ENCODE assay signal across 9 cellular contexts in genomic region chr1:36420409-36420808, GRCh38. TPM values are rescaled to one million over a fixed set of nuclear protein-coding genes. Genes with fewer than 3 reads are reported as not detected.
DNase-seq lines count a peak whose midpoint lies in the region; ATAC-seq and TF ChIP-seq lines count a peak whose summit lies in the region.
"Had no signal": no experiment of that assay in that cellular context is flagged by ENCODE, and none has a peak within 500 bp of the region (broad histone marks: within the 10 kb centered on the region; RNA-seq: fewer than 3 reads in every experiment).

No MANE protein-coding gene starts in this region.

- no peaks in the 10 kb centered on the region for H3K9me3 ChIP-seq in Panc1 (ENCODE audit: control insufficient read depth, insufficient read depth, low read depth, low read length)
- H3K9me3 ChIP-seq: thoracic aorta had no signal

- peak overlapping the region; percentile 72 for H3K27ac Mint-ChIP-seq in endothelial cell (ENCODE audit: unreplicated experiment)
- H3K27ac Mint-ChIP-seq in stimulated activated effector memory CD8-positive, alpha-beta T cell treated with anti-CD3 and anti-CD28 coated beads, Interleukin-12 subunit alpha, Interleukin-12 subunit beta, amount 100 ng/mL, for 72 hours: peak overlapping the region; percentile 91

- TF ChIP-seq CTCF in Panc1 (IDR thresholded peaks at IDR 0.05) (no peak), endothelial cell (IDR thresholded peaks at IDR 0.05; ENCODE audit: unreplicated experiment) (no peak)

- no peaks in the 10 kb centered on the region for H3K9me3 Mint-ChIP-seq in activated T-cell treated with anti-CD3 and anti-CD28 coated beads, Interleukin-2, amount 50 U/mL, for 4 hours
- no peaks in the 10 kb centered on the region for H3K9me3 Mint-ChIP-seq in endothelial cell (ENCODE audit: unreplicated experiment)
- no peaks in the 10 kb centered on the region for H3K9me3 Mint-ChIP-seq in stimulated activated effector memory CD8-positive, alpha-beta T cell treated with anti-CD3 and anti-CD28 coated beads, Interleukin-12 subunit alpha, Interleukin-12 subunit beta, amount 100 ng/mL, for 72 hours

- in situ Hi-C loops in Panc1 (cut with HindIII; ENCODE audit: low pct_unique_long_range_greater_than_20kb, low sequenced_read_pairs): no loop called here

- H3K27ac ChIP-seq in Panc1 (ENCODE audit: low read length): no peak overlapping the region
- H3K27ac ChIP-seq: thoracic aorta had no signal

- intact Hi-C loops in Panc1 (cut with micrococcal nuclease; ENCODE audit: unreplicated experiment): loop anchor here (2.0 to 5.0 kb wide), 2 partner anchors 33 to 78 kb away; partner anchors contain the start of gene STK40

- H3K4me1 Mint-ChIP-seq in activated T-cell treated with anti-CD3 and anti-CD28 coated beads, Interleukin-2, amount 50 U/mL, for 4 hours (ENCODE audit: low read depth): peaks cover 17% of the 10 kb centered on the region
- H3K4me1 Mint-ChIP-seq in endothelial cell (ENCODE audit: unreplicated experiment): peaks cover 9% of the 10 kb centered on the region
- peaks cover 14% of the 10 kb centered on the region for H3K4me1 Mint-ChIP-seq in stimulated activated effector memory CD8-positive, alpha-beta T cell treated with anti-CD3 and anti-CD28 coated beads, Interleukin-12 subunit alpha, Interleukin-12 subunit beta, amount 100 ng/mL, for 72 hours

- no peaks in the 10 kb centered on the region for H3K27me3 ChIP-seq in Panc1 (ENCODE audit: control insufficient read depth, insufficient read depth, low read length)

- no peaks in the 10 kb centered on the region for H3K36me3 ChIP-seq in Panc1 (ENCODE audit: control insufficient read depth, insufficient read depth, low read length)

- BruUV-seq in Panc1 (replicated peaks; lab: Mats Ljungman, UMichigan): no TSS peak

- DNase-seq in activated T-cell treated with anti-CD3 and anti-CD28 coated beads, Interleukin-2, amount 50 U/mL, for 4 hours: no peak
- DNase-seq in activated T-cell treated with anti-CD3 and anti-CD28 coated beads, Interleukin-2, amount 50 U/mL, for 48 hours: no peak
- DNase-seq in Panc1 (ENCODE audit: low read depth, low spot score): no peak
- DNase-seq in endothelial cell (ENCODE audit: low spot score): no peak
- no peak for DNase-seq in stimulated activated effector memory CD8-positive, alpha-beta T cell treated with anti-CD3 and anti-CD28 coated beads, Interleukin-12 subunit alpha, Interleukin-12 subunit beta, amount 100 ng/mL, for 72 hours (ENCODE audit: low spot score in 2 of 2)

- POLR2A ChIA-PET in Panc1 (lab: Charles Lee): no interaction called here

- no peaks in the 10 kb centered on the region for H3K36me3 Mint-ChIP-seq in activated T-cell treated with anti-CD3 and anti-CD28 coated beads, Interleukin-2, amount 50 U/mL, for 4 hours (ENCODE audit: insufficient read depth)
- H3K36me3 Mint-ChIP-seq in endothelial cell (ENCODE audit: low read depth, unreplicated experiment): no peaks in the 10 kb centered on the region
- no peaks in the 10 kb centered on the region for H3K36me3 Mint-ChIP-seq in stimulated activated effector memory CD8-positive, alpha-beta T cell treated with anti-CD3 and anti-CD28 coated beads, Interleukin-12 subunit alpha, Interleukin-12 subunit beta, amount 100 ng/mL, for 72 hours

- no peak overlapping the region for H3K4me3 ChIP-seq in Panc1 (ENCODE audit: low read depth in 2 of 2, low read length in 2 of 2)
- H3K4me3 ChIP-seq: thoracic aorta had no signal

- no peak for ATAC-seq in activated T-cell treated with anti-CD3 and anti-CD28 coated beads, Interleukin-2, amount 50 U/mL, for 4 hours
- 0 out of 2 replicates have a peak, but pooled peaks have one; percentile 4 for ATAC-seq in Panc1
- ATAC-seq in stimulated activated effector memory CD8-positive, alpha-beta T cell treated with anti-CD3 and anti-CD28 coated beads, Interleukin-12 subunit alpha, Interleukin-12 subunit beta, amount 100 ng/mL, for 72 hours: no peak
- no peak for ATAC-seq in GM18511 (IDR thresholded peaks at IDR 0.05; ENCODE audit: unreplicated experiment)
- no peak for ATAC-seq in HG02588 (IDR thresholded peaks at IDR 0.05; ENCODE audit: unreplicated experiment)
- no peak for ATAC-seq in esophagus mucosa

- H3K4me1 ChIP-seq in Panc1 (ENCODE audit: control insufficient read depth, insufficient read depth, low read length): peaks cover 3% of the 10 kb centered on the region

- peak overlapping the region; percentile 36 for H3K4me3 Mint-ChIP-seq in activated T-cell treated with anti-CD3 and anti-CD28 coated beads, Interleukin-2, amount 50 U/mL, for 4 hours
- no peak overlapping the region for H3K4me3 Mint-ChIP-seq in endothelial cell (ENCODE audit: unreplicated experiment)
- no peak overlapping the region for H3K4me3 Mint-ChIP-seq in stimulated activated effector memory CD8-positive, alpha-beta T cell treated with anti-CD3 and anti-CD28 coated beads, Interleukin-12 subunit alpha, Interleukin-12 subunit beta, amount 100 ng/mL, for 72 hours

- CTCF ChIA-PET in Panc1 (lab: Charles Lee): interaction anchor here (1.0 kb wide), 1 partner anchor 78 kb away, joined by 3 read pairs; no protein-coding TSS in a partner anchor

- H3K27me3 Mint-ChIP-seq in activated T-cell treated with anti-CD3 and anti-CD28 coated beads, Interleukin-2, amount 50 U/mL, for 4 hours (ENCODE audit: low read depth): no peaks in the 10 kb centered on the region
- H3K27me3 Mint-ChIP-seq in endothelial cell (ENCODE audit: unreplicated experiment): no peaks in the 10 kb centered on the region

RNA-seq across cellular contexts. Expression of gene LSM10, which starts 22.7 kb away (rescaled TPM):
- total RNA-seq in activated T-cell treated with anti-CD3 and anti-CD28 coated beads, Interleukin-2, amount 50 U/mL, for 4 hours: 10 to 100 TPM; 80.6 to 96.3 (median 83.8) TPM
- 53.7 TPM for total RNA-seq in Panc1 (2021; ENCODE audit: unreplicated experiment)
- 75.5 TPM for polyA plus RNA-seq in Panc1 (2012; ENCODE audit: insufficient read length)
- 22.3 TPM for total RNA-seq in endothelial cell (ENCODE audit: unreplicated experiment)
- total RNA-seq in esophagus mucosa: 22.7 TPM

RNA-seq across cellular contexts. Expression of gene OSCP1, which starts 29.8 kb away (rescaled TPM):
- total RNA-seq in activated T-cell treated with anti-CD3 and anti-CD28 coated beads, Interleukin-2, amount 50 U/mL, for 4 hours: 1 to 10 TPM in 2 of 3 donors, under 1 TPM in 1; 0.61 to 1.8 (median 1.5) TPM
- total RNA-seq in Panc1 (2021; ENCODE audit: unreplicated experiment) (5.5 TPM), endothelial cell (ENCODE audit: unreplicated experiment) (5.1 TPM), esophagus mucosa (7.3 TPM)
- 7.3 TPM for polyA plus RNA-seq in Panc1 (2012; ENCODE audit: insufficient read length)

RNA-seq across cellular contexts. Expression of gene STK40, which starts 34.7 kb away (rescaled TPM):
- 10 to 100 TPM; 63.9 to 86.1 (median 66.8) TPM for total RNA-seq in activated T-cell treated with anti-CD3 and anti-CD28 coated beads, Interleukin-2, amount 50 U/mL, for 4 hours
- 49.6 TPM for total RNA-seq in Panc1 (2021; ENCODE audit: unreplicated experiment)
- polyA plus RNA-seq in Panc1 (2012; ENCODE audit: insufficient read length): 50.8 TPM
- 37.3 TPM for total RNA-seq in endothelial cell (ENCODE audit: unreplicated experiment)
- 31.8 TPM for total RNA-seq in esophagus mucosa

RNA-seq across cellular contexts. Expression of gene MRPS15, which starts 43.8 kb away (rescaled TPM):
- 100 to 1,000 TPM; 117 to 133 (median 127) TPM for total RNA-seq in activated T-cell treated with anti-CD3 and anti-CD28 coated beads, Interleukin-2, amount 50 U/mL, for 4 hours
- total RNA-seq in Panc1 (2021; ENCODE audit: unreplicated experiment) (113 TPM), endothelial cell (ENCODE audit: unreplicated experiment) (78.8 TPM), esophagus mucosa (89.4 TPM)
- polyA plus RNA-seq in Panc1 (2012; ENCODE audit: insufficient read length): 87.2 TPM
